In the genomic region with DNA sequence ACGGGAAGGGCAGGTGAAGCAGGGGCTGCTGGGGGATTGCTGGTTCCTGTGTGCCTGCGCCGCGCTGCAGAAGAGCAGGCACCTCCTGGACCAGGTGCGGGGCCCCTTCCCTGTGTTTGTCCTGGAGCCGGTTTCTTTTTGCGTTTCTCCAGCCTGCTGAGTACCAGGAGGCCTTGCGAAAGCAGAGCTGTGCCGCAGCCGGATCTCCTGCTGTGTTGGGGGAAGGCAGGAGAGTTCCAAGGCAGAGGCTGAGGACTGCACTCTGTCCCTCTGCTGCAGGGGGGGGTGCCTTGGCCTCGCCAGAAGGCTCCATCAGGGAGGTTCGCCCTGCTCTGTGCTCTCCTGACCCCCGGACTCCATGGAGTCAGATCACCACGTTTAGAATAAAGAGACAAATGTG, we compare ENCODE assay signal across 1 cellular context.
TF ChIP-seq lines count a peak whose summit lies in the region.

No MANE protein-coding gene starts in this region.

TF ChIP-seq in HepG2, 621 proteins besides CTCF, POLR2A, EP300 and RAD21:
- TF ChIP-seq SIX1 (CRISPR knock-in tag; IDR thresholded peaks at IDR 0.05; ENCODE audit: borderline replicate concordance) (no peak), ZNF776 (CRISPR knock-in tag; IDR thresholded peaks at IDR 0.05) (no peak), SP2 (CRISPR knock-in tag; IDR thresholded peaks at IDR 0.05) (no peak), KAT8 (CRISPR knock-in tag; IDR thresholded peaks at IDR 0.05) (no peak), ELF4 (CRISPR knock-in tag; IDR thresholded peaks at IDR 0.05; ENCODE audit: borderline replicate concordance) (no peak), JARID2 (CRISPR knock-in tag; IDR thresholded peaks at IDR 0.05; ENCODE audit: insufficient replicate concordance) (no peak), ZBTB3 (CRISPR knock-in tag; IDR thresholded peaks at IDR 0.05; ENCODE audit: borderline replicate concordance, low read depth) (no peak), ZNF784 (CRISPR knock-in tag; IDR thresholded peaks at IDR 0.05; ENCODE audit: borderline replicate concordance) (no peak), IRF2 (CRISPR knock-in tag; IDR thresholded peaks at IDR 0.05) (no peak)
- TF ChIP-seq, protein P1, sequence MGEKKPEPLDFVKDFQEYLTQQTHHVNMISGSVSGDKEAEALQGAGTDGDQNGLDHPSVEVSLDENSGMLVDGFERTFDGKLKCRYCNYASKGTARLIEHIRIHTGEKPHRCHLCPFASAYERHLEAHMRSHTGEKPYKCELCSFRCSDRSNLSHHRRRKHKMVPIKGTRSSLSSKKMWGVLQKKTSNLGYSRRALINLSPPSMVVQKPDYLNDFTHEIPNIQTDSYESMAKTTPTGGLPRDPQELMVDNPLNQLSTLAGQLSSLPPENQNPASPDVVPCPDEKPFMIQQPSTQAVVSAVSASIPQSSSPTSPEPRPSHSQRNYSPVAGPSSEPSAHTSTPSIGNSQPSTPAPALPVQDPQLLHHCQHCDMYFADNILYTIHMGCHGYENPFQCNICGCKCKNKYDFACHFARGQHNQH (CRISPR knock-in tag; IDR thresholded peaks at IDR 0.05) = no peak
- TF ChIP-seq, protein P2, sequence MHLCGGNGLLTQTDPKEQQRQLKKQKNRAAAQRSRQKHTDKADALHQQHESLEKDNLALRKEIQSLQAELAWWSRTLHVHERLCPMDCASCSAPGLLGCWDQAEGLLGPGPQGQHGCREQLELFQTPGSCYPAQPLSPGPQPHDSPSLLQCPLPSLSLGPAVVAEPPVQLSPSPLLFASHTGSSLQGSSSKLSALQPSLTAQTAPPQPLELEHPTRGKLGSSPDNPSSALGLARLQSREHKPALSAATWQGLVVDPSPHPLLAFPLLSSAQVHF (CRISPR knock-in tag; IDR thresholded peaks at IDR 0.05) = no peak
- TF ChIP-seq, protein P3, sequence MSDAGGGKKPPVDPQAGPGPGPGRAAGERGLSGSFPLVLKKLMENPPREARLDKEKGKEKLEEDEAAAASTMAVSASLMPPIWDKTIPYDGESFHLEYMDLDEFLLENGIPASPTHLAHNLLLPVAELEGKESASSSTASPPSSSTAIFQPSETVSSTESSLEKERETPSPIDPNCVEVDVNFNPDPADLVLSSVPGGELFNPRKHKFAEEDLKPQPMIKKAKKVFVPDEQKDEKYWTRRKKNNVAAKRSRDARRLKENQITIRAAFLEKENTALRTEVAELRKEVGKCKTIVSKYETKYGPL (CRISPR knock-in tag; IDR thresholded peaks at IDR 0.05) = no peak
- TF ChIP-seq, protein P4, sequence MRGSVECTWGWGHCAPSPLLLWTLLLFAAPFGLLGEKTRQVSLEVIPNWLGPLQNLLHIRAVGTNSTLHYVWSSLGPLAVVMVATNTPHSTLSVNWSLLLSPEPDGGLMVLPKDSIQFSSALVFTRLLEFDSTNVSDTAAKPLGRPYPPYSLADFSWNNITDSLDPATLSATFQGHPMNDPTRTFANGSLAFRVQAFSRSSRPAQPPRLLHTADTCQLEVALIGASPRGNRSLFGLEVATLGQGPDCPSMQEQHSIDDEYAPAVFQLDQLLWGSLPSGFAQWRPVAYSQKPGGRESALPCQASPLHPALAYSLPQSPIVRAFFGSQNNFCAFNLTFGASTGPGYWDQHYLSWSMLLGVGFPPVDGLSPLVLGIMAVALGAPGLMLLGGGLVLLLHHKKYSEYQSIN (CRISPR knock-in tag; IDR thresholded peaks at IDR 0.05; ENCODE audit: borderline replicate concordance) = no peak
